1 cellular context compared by ENCODE assay signal in the genomic region with DNA sequence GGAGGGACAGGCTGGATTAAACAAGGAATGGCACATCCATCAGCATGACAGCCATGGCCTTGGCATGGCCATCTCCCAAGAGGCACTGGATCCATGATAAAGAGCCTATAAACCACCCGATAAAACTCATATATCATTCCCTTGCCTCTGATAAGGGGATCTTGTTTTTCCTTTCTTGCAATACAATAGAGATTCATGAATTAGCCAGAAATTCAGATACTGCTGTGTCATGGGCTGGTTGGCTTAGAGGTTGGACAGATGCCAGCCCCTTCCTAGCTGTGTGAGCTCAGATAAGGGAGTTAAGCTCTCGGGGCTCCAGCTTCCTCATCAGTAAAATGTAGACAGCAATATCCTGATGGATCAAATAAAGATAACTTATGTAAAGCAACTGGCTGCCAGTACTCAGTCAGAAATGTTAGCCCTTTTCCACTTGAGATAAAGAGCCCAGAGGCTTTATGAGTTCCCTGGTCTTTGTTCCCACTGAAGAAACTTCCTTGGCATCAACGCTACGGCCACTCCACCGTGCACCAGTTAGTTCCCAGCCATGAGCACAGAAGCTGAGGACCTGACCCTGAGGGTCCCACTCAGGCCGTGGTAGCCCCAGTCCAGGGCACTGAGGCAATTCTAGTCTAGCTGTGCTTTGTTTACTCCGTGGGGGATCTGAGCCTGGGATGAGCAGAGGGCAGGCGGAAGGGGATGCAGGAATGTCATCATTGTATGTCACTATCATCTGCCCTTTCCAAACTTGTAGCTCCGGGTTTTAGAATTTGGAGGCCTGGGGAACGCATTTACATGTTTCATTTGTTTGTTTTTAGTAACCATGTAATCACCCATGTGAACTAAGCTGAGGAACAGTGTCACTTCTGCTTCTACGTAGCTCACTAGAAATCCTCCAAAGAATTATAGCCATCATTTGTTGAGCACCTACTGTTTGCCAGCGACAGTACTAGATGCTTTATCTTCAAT.
TF ChIP-seq lines count a peak whose summit lies in the region.

No MANE protein-coding gene starts in this region.

TF ChIP-seq in K562, 482 proteins besides CTCF, POLR2A, EP300 and RAD21 (continued from another document and continues in another):
- TF ChIP-seq, protein P1, sequence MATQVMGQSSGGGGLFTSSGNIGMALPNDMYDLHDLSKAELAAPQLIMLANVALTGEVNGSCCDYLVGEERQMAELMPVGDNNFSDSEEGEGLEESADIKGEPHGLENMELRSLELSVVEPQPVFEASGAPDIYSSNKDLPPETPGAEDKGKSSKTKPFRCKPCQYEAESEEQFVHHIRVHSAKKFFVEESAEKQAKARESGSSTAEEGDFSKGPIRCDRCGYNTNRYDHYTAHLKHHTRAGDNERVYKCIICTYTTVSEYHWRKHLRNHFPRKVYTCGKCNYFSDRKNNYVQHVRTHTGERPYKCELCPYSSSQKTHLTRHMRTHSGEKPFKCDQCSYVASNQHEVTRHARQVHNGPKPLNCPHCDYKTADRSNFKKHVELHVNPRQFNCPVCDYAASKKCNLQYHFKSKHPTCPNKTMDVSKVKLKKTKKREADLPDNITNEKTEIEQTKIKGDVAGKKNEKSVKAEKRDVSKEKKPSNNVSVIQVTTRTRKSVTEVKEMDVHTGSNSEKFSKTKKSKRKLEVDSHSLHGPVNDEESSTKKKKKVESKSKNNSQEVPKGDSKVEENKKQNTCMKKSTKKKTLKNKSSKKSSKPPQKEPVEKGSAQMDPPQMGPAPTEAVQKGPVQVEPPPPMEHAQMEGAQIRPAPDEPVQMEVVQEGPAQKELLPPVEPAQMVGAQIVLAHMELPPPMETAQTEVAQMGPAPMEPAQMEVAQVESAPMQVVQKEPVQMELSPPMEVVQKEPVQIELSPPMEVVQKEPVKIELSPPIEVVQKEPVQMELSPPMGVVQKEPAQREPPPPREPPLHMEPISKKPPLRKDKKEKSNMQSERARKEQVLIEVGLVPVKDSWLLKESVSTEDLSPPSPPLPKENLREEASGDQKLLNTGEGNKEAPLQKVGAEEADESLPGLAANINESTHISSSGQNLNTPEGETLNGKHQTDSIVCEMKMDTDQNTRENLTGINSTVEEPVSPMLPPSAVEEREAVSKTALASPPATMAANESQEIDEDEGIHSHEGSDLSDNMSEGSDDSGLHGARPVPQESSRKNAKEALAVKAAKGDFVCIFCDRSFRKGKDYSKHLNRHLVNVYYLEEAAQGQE (CRISPR knock-in tag; IDR thresholded peaks at IDR 0.05; ENCODE audit: low read depth) = no peak
- TF ChIP-seq ZNF354B (CRISPR knock-in tag; IDR thresholded peaks at IDR 0.05) = no peak
- peak; percentile 96 for TF ChIP-seq CBFA2T2 (conservative IDR thresholded peaks at IDR 0.05)
- peak in 1 of 2 experiments; percentile 71; a peak in 1 of 4 replicates for TF ChIP-seq NONO (IDR thresholded peaks at IDR 0.05; ENCODE audit: low read depth in 2 of 2, low read length in 1 of 2)
- no peak for TF ChIP-seq POLR2H (tag; IDR thresholded peaks at IDR 0.05; ENCODE audit: low read depth)
- peak; percentile 98 for TF ChIP-seq SMARCA4 (IDR thresholded peaks at IDR 0.05)
- TF ChIP-seq, protein P2, sequence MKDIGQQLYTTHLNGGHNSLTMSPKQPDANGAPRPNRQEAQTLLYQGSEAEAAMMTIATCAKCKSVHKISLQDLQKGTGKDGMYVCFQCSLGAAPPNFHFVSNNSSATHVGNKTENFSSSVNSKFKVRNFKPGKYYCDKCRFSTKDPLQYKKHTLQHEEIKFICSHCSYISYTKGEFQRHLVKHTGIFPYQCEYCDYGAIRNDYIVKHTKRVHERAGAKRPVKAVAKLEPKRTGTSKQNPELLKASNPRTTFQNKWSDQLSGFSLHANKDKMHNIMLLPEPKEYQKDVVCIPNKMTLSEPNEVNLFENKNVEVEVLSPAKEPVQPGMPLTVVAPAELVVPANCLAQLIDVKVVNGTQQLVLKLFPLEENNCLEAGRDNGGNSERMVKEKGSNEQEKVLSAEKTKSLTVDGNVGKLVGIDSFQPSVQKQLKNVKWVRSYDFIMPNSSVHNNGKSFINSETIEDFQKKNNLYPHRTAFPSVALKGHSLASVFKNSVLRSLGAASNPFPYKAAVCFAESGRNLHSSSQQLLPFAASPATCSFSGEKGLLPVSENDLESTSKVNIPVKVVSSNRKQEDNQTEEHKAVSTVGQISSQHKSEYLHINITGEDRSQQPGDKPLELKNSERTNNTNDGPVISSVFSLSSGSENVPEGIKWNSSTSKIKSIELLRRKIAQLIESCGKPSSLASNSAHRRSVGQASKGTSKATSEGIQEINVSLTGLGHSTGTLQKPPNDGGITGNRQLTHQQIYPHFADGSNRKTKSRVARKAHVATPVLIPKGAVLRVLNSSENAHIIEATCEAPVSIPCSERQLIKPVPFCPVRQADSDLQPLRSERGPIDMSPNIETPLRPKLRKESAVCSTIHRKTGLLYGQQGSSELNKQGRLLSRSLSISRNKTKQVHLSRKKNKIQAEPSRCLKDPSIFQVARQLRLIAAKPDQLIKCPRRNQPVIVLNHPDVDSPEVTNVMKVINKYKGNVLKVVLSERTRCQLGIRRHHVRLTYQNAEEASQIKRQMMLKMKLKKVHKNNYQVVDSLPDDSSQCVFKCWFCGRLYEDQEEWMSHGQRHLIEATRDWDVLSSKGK (CRISPR knock-in tag; IDR thresholded peaks at IDR 0.05) = no peak
- TF ChIP-seq ZEB2 (IDR thresholded peaks at IDR 0.05) = peak; percentile 74
- TF ChIP-seq, protein P3, sequence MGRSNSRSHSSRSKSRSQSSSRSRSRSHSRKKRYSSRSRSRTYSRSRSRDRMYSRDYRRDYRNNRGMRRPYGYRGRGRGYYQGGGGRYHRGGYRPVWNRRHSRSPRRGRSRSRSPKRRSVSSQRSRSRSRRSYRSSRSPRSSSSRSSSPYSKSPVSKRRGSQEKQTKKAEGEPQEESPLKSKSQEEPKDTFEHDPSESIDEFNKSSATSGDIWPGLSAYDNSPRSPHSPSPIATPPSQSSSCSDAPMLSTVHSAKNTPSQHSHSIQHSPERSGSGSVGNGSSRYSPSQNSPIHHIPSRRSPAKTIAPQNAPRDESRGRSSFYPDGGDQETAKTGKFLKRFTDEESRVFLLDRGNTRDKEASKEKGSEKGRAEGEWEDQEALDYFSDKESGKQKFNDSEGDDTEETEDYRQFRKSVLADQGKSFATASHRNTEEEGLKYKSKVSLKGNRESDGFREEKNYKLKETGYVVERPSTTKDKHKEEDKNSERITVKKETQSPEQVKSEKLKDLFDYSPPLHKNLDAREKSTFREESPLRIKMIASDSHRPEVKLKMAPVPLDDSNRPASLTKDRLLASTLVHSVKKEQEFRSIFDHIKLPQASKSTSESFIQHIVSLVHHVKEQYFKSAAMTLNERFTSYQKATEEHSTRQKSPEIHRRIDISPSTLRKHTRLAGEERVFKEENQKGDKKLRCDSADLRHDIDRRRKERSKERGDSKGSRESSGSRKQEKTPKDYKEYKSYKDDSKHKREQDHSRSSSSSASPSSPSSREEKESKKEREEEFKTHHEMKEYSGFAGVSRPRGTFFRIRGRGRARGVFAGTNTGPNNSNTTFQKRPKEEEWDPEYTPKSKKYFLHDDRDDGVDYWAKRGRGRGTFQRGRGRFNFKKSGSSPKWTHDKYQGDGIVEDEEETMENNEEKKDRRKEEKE (IDR thresholded peaks at IDR 0.05; ENCODE audit: borderline replicate concordance in 1 of 2, control insufficient read depth in 1 of 2, low read depth in 2 of 2, low read length in 1 of 2) = 0 out of 4 replicates have a peak, but pooled peaks of 1 of the 2 experiments have one; percentile 31
- TF ChIP-seq MYNN (IDR thresholded peaks at IDR 0.05) = peak; percentile 52; the same call in 1 of the 2 replicates
- TF ChIP-seq MYNN (CRISPR knock-in tag; IDR thresholded peaks at IDR 0.05) = no peak
- peak; percentile 86 to 92 for TF ChIP-seq TRIM24 (IDR thresholded peaks at IDR 0.05)
- no peak for TF ChIP-seq HDAC6 (IDR thresholded peaks at IDR 0.05; ENCODE audit: low read depth, low read length)
- peak; percentile 36 to 89; a peak in 2 of 4 replicates for TF ChIP-seq ARNT (IDR thresholded peaks at IDR 0.05)
- TF ChIP-seq, protein P4, sequence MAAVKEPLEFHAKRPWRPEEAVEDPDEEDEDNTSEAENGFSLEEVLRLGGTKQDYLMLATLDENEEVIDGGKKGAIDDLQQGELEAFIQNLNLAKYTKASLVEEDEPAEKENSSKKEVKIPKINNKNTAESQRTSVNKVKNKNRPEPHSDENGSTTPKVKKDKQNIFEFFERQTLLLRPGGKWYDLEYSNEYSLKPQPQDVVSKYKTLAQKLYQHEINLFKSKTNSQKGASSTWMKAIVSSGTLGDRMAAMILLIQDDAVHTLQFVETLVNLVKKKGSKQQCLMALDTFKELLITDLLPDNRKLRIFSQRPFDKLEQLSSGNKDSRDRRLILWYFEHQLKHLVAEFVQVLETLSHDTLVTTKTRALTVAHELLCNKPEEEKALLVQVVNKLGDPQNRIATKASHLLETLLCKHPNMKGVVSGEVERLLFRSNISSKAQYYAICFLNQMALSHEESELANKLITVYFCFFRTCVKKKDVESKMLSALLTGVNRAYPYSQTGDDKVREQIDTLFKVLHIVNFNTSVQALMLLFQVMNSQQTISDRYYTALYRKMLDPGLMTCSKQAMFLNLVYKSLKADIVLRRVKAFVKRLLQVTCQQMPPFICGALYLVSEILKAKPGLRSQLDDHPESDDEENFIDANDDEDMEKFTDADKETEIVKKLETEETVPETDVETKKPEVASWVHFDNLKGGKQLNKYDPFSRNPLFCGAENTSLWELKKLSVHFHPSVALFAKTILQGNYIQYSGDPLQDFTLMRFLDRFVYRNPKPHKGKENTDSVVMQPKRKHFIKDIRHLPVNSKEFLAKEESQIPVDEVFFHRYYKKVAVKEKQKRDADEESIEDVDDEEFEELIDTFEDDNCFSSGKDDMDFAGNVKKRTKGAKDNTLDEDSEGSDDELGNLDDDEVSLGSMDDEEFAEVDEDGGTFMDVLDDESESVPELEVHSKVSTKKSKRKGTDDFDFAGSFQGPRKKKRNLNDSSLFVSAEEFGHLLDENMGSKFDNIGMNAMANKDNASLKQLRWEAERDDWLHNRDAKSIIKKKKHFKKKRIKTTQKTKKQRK (IDR thresholded peaks at IDR 0.05; ENCODE audit: borderline replicate concordance, low read depth, low read length) = no peak
- peak; percentile 91 for TF ChIP-seq HMGN3 (IDR thresholded peaks at IDR 0.05; ENCODE audit: borderline replicate concordance, extremely low read depth, insufficient read length, low read depth, low read length)
- TF ChIP-seq BCOR (IDR thresholded peaks at IDR 0.05) = peak; percentile 53; the same call in 1 of the 2 replicates
- TF ChIP-seq HNRNPL (IDR thresholded peaks at IDR 0.05; ENCODE audit: low read depth, low read length) = no peak
- no peak for TF ChIP-seq ZNF41 (CRISPR knock-in tag; conservative IDR thresholded peaks at IDR 0.05)
- no peak for TF ChIP-seq SRSF1 (IDR thresholded peaks at IDR 0.05; ENCODE audit: low read depth, low read length)
- TF ChIP-seq ZNF134 (CRISPR knock-in tag; conservative IDR thresholded peaks at IDR 0.05) = peak; percentile 14; the same call in 1 of the 2 replicates
- TF ChIP-seq SREBF1 (IDR thresholded peaks at IDR 0.05; ENCODE audit: borderline replicate concordance, low read depth, low read length) = no peak
- TF ChIP-seq MXI1 (IDR thresholded peaks at IDR 0.05; ENCODE audit: low read depth, low read length) = 0 out of 2 replicates have a peak, but pooled peaks have one; percentile 15
- TF ChIP-seq, protein P5, sequence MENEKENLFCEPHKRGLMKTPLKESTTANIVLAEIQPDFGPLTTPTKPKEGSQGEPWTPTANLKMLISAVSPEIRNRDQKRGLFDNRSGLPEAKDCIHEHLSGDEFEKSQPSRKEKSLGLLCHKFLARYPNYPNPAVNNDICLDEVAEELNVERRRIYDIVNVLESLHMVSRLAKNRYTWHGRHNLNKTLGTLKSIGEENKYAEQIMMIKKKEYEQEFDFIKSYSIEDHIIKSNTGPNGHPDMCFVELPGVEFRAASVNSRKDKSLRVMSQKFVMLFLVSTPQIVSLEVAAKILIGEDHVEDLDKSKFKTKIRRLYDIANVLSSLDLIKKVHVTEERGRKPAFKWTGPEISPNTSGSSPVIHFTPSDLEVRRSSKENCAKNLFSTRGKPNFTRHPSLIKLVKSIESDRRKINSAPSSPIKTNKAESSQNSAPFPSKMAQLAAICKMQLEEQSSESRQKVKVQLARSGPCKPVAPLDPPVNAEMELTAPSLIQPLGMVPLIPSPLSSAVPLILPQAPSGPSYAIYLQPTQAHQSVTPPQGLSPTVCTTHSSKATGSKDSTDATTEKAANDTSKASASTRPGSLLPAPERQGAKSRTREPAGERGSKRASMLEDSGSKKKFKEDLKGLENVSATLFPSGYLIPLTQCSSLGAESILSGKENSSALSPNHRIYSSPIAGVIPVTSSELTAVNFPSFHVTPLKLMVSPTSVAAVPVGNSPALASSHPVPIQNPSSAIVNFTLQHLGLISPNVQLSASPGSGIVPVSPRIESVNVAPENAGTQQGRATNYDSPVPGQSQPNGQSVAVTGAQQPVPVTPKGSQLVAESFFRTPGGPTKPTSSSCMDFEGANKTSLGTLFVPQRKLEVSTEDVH (IDR thresholded peaks at IDR 0.05; ENCODE audit: low read depth, partially characterized antibody) = peak; percentile 52
- TF ChIP-seq HNRNPUL1 (IDR thresholded peaks at IDR 0.05; ENCODE audit: low read length) = no peak
- TF ChIP-seq, protein P6, sequence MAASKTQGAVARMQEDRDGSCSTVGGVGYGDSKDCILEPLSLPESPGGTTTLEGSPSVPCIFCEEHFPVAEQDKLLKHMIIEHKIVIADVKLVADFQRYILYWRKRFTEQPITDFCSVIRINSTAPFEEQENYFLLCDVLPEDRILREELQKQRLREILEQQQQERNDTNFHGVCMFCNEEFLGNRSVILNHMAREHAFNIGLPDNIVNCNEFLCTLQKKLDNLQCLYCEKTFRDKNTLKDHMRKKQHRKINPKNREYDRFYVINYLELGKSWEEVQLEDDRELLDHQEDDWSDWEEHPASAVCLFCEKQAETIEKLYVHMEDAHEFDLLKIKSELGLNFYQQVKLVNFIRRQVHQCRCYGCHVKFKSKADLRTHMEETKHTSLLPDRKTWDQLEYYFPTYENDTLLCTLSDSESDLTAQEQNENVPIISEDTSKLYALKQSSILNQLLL (CRISPR knock-in tag; IDR thresholded peaks at IDR 0.05; ENCODE audit: borderline replicate concordance) = no peak
- TF ChIP-seq, protein P7, sequence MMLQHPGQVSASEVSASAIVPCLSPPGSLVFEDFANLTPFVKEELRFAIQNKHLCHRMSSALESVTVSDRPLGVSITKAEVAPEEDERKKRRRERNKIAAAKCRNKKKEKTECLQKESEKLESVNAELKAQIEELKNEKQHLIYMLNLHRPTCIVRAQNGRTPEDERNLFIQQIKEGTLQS (IDR thresholded peaks at IDR 0.05) = peak; percentile 42; the same call in 1 of the 2 replicates
- TF ChIP-seq, protein P7 (CRISPR knock-in tag; conservative IDR thresholded peaks at IDR 0.05) = peak; percentile 21; the same call in 1 of the 2 replicates
- TF ChIP-seq, protein P8, sequence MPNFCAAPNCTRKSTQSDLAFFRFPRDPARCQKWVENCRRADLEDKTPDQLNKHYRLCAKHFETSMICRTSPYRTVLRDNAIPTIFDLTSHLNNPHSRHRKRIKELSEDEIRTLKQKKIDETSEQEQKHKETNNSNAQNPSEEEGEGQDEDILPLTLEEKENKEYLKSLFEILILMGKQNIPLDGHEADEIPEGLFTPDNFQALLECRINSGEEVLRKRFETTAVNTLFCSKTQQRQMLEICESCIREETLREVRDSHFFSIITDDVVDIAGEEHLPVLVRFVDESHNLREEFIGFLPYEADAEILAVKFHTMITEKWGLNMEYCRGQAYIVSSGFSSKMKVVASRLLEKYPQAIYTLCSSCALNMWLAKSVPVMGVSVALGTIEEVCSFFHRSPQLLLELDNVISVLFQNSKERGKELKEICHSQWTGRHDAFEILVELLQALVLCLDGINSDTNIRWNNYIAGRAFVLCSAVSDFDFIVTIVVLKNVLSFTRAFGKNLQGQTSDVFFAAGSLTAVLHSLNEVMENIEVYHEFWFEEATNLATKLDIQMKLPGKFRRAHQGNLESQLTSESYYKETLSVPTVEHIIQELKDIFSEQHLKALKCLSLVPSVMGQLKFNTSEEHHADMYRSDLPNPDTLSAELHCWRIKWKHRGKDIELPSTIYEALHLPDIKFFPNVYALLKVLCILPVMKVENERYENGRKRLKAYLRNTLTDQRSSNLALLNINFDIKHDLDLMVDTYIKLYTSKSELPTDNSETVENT (CRISPR knock-in tag; IDR thresholded peaks at IDR 0.05) = no peak
